1 cellular context compared by ENCODE assay signal in genomic region chr17:82396601-82397435, GRCh38.
A peak's percentile ranks its signal among the peaks of the same experiment; 100 is the strongest.
TF ChIP-seq lines count a peak whose summit lies in the region.

No MANE protein-coding gene starts in this region.

TF ChIP-seq in HEK293, 187 proteins besides CTCF, POLR2A, EP300 and RAD21 (continued from another document):
- TF ChIP-seq, protein P1, sequence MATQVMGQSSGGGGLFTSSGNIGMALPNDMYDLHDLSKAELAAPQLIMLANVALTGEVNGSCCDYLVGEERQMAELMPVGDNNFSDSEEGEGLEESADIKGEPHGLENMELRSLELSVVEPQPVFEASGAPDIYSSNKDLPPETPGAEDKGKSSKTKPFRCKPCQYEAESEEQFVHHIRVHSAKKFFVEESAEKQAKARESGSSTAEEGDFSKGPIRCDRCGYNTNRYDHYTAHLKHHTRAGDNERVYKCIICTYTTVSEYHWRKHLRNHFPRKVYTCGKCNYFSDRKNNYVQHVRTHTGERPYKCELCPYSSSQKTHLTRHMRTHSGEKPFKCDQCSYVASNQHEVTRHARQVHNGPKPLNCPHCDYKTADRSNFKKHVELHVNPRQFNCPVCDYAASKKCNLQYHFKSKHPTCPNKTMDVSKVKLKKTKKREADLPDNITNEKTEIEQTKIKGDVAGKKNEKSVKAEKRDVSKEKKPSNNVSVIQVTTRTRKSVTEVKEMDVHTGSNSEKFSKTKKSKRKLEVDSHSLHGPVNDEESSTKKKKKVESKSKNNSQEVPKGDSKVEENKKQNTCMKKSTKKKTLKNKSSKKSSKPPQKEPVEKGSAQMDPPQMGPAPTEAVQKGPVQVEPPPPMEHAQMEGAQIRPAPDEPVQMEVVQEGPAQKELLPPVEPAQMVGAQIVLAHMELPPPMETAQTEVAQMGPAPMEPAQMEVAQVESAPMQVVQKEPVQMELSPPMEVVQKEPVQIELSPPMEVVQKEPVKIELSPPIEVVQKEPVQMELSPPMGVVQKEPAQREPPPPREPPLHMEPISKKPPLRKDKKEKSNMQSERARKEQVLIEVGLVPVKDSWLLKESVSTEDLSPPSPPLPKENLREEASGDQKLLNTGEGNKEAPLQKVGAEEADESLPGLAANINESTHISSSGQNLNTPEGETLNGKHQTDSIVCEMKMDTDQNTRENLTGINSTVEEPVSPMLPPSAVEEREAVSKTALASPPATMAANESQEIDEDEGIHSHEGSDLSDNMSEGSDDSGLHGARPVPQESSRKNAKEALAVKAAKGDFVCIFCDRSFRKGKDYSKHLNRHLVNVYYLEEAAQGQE (tag by site-specific recombination; IDR thresholded peaks at IDR 0.05) = peak; percentile 69; the same call in 1 of the 2 replicates
- TF ChIP-seq ZNF785 (tag by site-specific recombination; IDR thresholded peaks at IDR 0.05) = no peak
- peak; percentile 92 for TF ChIP-seq SCRT2 (tag by site-specific recombination; IDR thresholded peaks at IDR 0.05)
- no peak for TF ChIP-seq ZNF404 (tag by site-specific recombination; IDR thresholded peaks at IDR 0.05)
- peak; percentile 65 for TF ChIP-seq ZNF600 (tag by site-specific recombination; IDR thresholded peaks at IDR 0.05)
- peak; percentile 60 for TF ChIP-seq SCRT1 (tag by site-specific recombination; IDR thresholded peaks at IDR 0.05; ENCODE audit: borderline replicate concordance)
